ENCODE assay signal across 10 cellular contexts in genomic region chr14:34650786-34651584, GRCh38. TPM values are rescaled to one million over a fixed set of nuclear protein-coding genes. Genes with fewer than 3 reads are reported as not detected.
A peak's percentile ranks its signal among the peaks of the same experiment; 100 is the strongest.
DNase-seq lines count a peak whose midpoint lies in the region; ATAC-seq and TF ChIP-seq lines count a peak whose summit lies in the region.
"Had no signal": no experiment of that assay in that cellular context is flagged by ENCODE, and none has a peak within 500 bp of the region (broad histone marks: within the 10 kb centered on the region; RNA-seq: fewer than 3 reads in every experiment).

No MANE protein-coding gene starts in this region.

- TF ChIP-seq CTCF in GM23338 (conservative IDR thresholded peaks at IDR 0.05; ENCODE audit: low read depth in 2 of 2) (no peak), SK-N-SH (IDR thresholded peaks at IDR 0.05) (no peak)

- CTCF ChIA-PET in SK-N-SH (lab: Yijun Ruan, JAX): interaction anchor here (1.1 kb wide), 2 partner anchors 22 to 72 kb away, joined by 3 to 4 read pairs; no protein-coding TSS in a partner anchor

- no peaks in the 10 kb centered on the region for H4K20me1 ChIP-seq in GM23338 (replicated peaks; ENCODE audit: insufficient read depth)
- no peaks in the 10 kb centered on the region for H4K20me1 ChIP-seq in SK-N-SH (ENCODE audit: insufficient read depth)

- H3K9me2 ChIP-seq in GM23338 (ENCODE audit: insufficient read depth) (no peaks in the 10 kb centered on the region), SK-N-SH (no peaks in the 10 kb centered on the region)

- H3K9ac ChIP-seq in SK-N-SH: peak overlapping the region; percentile 59; the same call in 1 of the 2 replicates
- peak overlapping the region; percentile 67 for H3K9ac ChIP-seq in skeletal muscle satellite cell (ENCODE audit: low read depth, low read length)

- H3K27ac ChIP-seq in GM23338 (ENCODE audit: low read depth): no peak overlapping the region
- H3K27ac ChIP-seq in SK-N-SH (ENCODE audit: low read depth in 2 of 2, low read length in 1 of 2): peak overlapping the region in 1 of 2 experiments; percentile 98; a peak in 2 of 4 replicates
- H3K27ac ChIP-seq: upper lobe of left lung had no signal

- DNase-seq in GM23338 (ENCODE audit: low spot score) (no peak), SK-N-SH (no peak), fibroblast of the conjunctiva (ENCODE audit: low read depth) (peak; percentile 98), NCI-H774 (lab: John Stamatoyannopoulos, UW) (no peak), GM19238 (ENCODE audit: insufficient read length, low spot score) (no peak), G401 (ENCODE audit: low spot score) (no peak)
- DNase-seq: anterior cingulate cortex, small intestine, upper lobe of left lung had no signal

- H3K4me2 ChIP-seq in GM23338: no peak overlapping the region
- H3K4me2 ChIP-seq in SK-N-SH: peak overlapping the region; percentile 47
- H3K4me2 ChIP-seq in skeletal muscle satellite cell (ENCODE audit: low read length): peak overlapping the region; percentile 4

- no peaks in the 10 kb centered on the region for H3K36me3 ChIP-seq in GM23338 (ENCODE audit: insufficient read depth)
- no peaks in the 10 kb centered on the region for H3K36me3 ChIP-seq in SK-N-SH (replicated peaks in 1 of 2; ENCODE audit: control insufficient read depth in 1 of 2, insufficient read depth in 2 of 2, low read length in 1 of 2)
- no peaks in the 10 kb centered on the region for H3K36me3 ChIP-seq in skeletal muscle satellite cell (ENCODE audit: insufficient read depth, low read length)
- H3K36me3 ChIP-seq: upper lobe of left lung had no signal

- no peak overlapping the region for H3K4me3 Mint-ChIP-seq in GM23338

- no peaks in the 10 kb centered on the region for H3F3A ChIP-seq in GM23338 (replicated peaks; ENCODE audit: low read depth)
- H3F3A ChIP-seq in SK-N-SH (replicated peaks; ENCODE audit: insufficient read depth): peaks cover 38% of the 10 kb centered on the region

- H3K4me1 ChIP-seq in GM23338 (ENCODE audit: insufficient read depth): no peaks in the 10 kb centered on the region
- peaks cover 0 to 16% of the 10 kb centered on the region in 2 experiments; a peak in 2 of 4 replicates for H3K4me1 ChIP-seq in SK-N-SH (ENCODE audit: control insufficient read depth in 1 of 2, insufficient read depth in 2 of 2, low read depth in 1 of 2, low read length in 1 of 2)
- H3K4me1 ChIP-seq in skeletal muscle satellite cell (ENCODE audit: control insufficient read depth, insufficient read depth, low read length): peaks cover 24% of the 10 kb centered on the region
- H3K4me1 ChIP-seq: upper lobe of left lung had no signal

- no peaks in the 10 kb centered on the region for H3K36me3 Mint-ChIP-seq in GM23338 (ENCODE audit: low read depth)

- POLR2A ChIA-PET in SK-N-SH (lab: Yijun Ruan, JAX): no interaction called here

- TF ChIP-seq EP300 in SK-N-SH (IDR thresholded peaks at IDR 0.05; ENCODE audit: borderline replicate concordance in 1 of 2, low read depth in 1 of 2, low read length in 1 of 2): peak in 1 of 2 experiments; percentile 83; a peak in 1 of 4 replicates

- H3K79me2 ChIP-seq in GM23338 (replicated peaks; ENCODE audit: insufficient read depth): no peaks in the 10 kb centered on the region
- no peaks in the 10 kb centered on the region for H3K79me2 ChIP-seq in SK-N-SH (ENCODE audit: insufficient read depth)

- no peak overlapping the region for H3K4me3 ChIP-seq in GM23338
- H3K4me3 ChIP-seq in SK-N-SH (ENCODE audit: low read depth in 2 of 2, low read length in 1 of 2): no peak overlapping the region
- no peak overlapping the region for H3K4me3 ChIP-seq in skeletal muscle satellite cell (ENCODE audit: low read length)
- H3K4me3 ChIP-seq: upper lobe of left lung had no signal

- 9% methylated on average over 4 of the region's 4 CpGs for WGBS in SK-N-SH (ENCODE audit: low lambda C conversion rate)

- no peak overlapping the region for H3K27ac Mint-ChIP-seq in GM23338

- no peak for TF ChIP-seq RAD21 in SK-N-SH (IDR thresholded peaks at IDR 0.05; ENCODE audit: low read length)

- H2AFZ ChIP-seq in GM23338: peak overlapping the region; percentile 61; the same call in 1 of the 2 replicates
- H2AFZ ChIP-seq in SK-N-SH (ENCODE audit: low read depth): peak overlapping the region; percentile 31; the same call in 1 of the 2 replicates

- no peaks in the 10 kb centered on the region for H3K4me1 Mint-ChIP-seq in GM23338

- H3K27me3 ChIP-seq in GM23338 (ENCODE audit: insufficient read depth) (no peaks in the 10 kb centered on the region), SK-N-SH (ENCODE audit: insufficient read depth) (no peaks in the 10 kb centered on the region), skeletal muscle satellite cell (ENCODE audit: control insufficient read depth, insufficient read depth, low read length) (no peaks in the 10 kb centered on the region)
- H3K27me3 ChIP-seq: upper lobe of left lung had no signal

- ATAC-seq in GM23338: no peak

- no peaks in the 10 kb centered on the region for H3K9me3 Mint-ChIP-seq in GM23338

- H3K9me3 ChIP-seq in SK-N-SH (no peaks in the 10 kb centered on the region), skeletal muscle satellite cell (replicated peaks; ENCODE audit: low read length) (no peaks in the 10 kb centered on the region)
- H3K9me3 ChIP-seq: upper lobe of left lung had no signal

- in situ Hi-C loops in G401 (cut with HindIII; ENCODE audit: low sequenced_read_pairs): no loop called here

- peaks cover 3% of the 10 kb centered on the region for H3K27me3 Mint-ChIP-seq in GM23338 (ENCODE audit: insufficient read depth, low read depth, poor library complexity)

TF ChIP-seq in GM23338, 12 proteins besides CTCF, POLR2A, EP300 and RAD21 (continues in another document):
- TF ChIP-seq EZH2 (IDR thresholded peaks at IDR 0.05; ENCODE audit: low read depth, unreplicated experiment) (no peak), JUNB (IDR thresholded peaks at IDR 0.05; ENCODE audit: unreplicated experiment) (no peak)

TF ChIP-seq in SK-N-SH, 30 proteins besides CTCF, POLR2A, EP300 and RAD21 (continues in another document):
- no peak; the same call in 1 of the 2 replicates for TF ChIP-seq TAF1 (IDR thresholded peaks at IDR 0.05; ENCODE audit: borderline replicate concordance, low read depth, low read length)
- TF ChIP-seq ELF1 (IDR thresholded peaks at IDR 0.05): peak; percentile 48; the same call in 1 of the 2 replicates
- TF ChIP-seq ZBTB33 (IDR thresholded peaks at IDR 0.05; ENCODE audit: borderline replicate concordance, low read depth): no peak
- 0 out of 2 replicates have a peak, but pooled peaks have one; percentile 32 for TF ChIP-seq MAX (IDR thresholded peaks at IDR 0.05; ENCODE audit: low read depth)
- no peak for TF ChIP-seq EZH2phosphoT487 (IDR thresholded peaks at IDR 0.05; ENCODE audit: borderline replicate concordance, low read depth)
- no peak for TF ChIP-seq GABPA (IDR thresholded peaks at IDR 0.05; ENCODE audit: low read depth)
- TF ChIP-seq RFX5 (IDR thresholded peaks at IDR 0.05; ENCODE audit: low read length): no peak
- peak; percentile 86; the same call in 1 of the 2 replicates for TF ChIP-seq TEAD4 (IDR thresholded peaks at IDR 0.05; ENCODE audit: borderline replicate concordance, insufficient read depth)
- peak; percentile 80 for TF ChIP-seq PBX3 (IDR thresholded peaks at IDR 0.05)
- peak; percentile 79 for TF ChIP-seq TCF12 (IDR thresholded peaks at IDR 0.05)
- peak; percentile 53 for TF ChIP-seq RXRA (IDR thresholded peaks at IDR 0.05; ENCODE audit: borderline replicate concordance, low read depth)
- TF ChIP-seq POLR2AphosphoS5 (IDR thresholded peaks at IDR 0.05; ENCODE audit: low read depth, low read length): peak; percentile 48; the same call in 1 of the 2 replicates
- TF ChIP-seq FOSL2 (IDR thresholded peaks at IDR 0.05; ENCODE audit: borderline replicate concordance, low read depth): peak; percentile 85

RNA-seq across cellular contexts. Expression of gene SNX6, which starts 21.0 kb away (rescaled TPM):
- 110 and 116 TPM in 2 replicates for total RNA-seq in GM23338 (2014; rRNA removed; shearing (Covaris generic))
- 128 and 157 TPM in 2 replicates for polyA plus RNA-seq in GM23338 (2016; fragmentation: Nextera tagmentation; extraction: Ambion mirVana)
- polyA plus RNA-seq in SK-N-SH (2012; rRNA removed): 33.1 and 67.0 TPM in 2 replicates
- 79.5 and 85.6 TPM in 2 replicates for polyA plus RNA-seq in SK-N-SH (2012; cell fraction: cytosol; rRNA removed)
- polyA plus RNA-seq in SK-N-SH (2012; cell fraction: nucleus; rRNA removed): 17.0 and 30.7 TPM in 2 replicates
- total RNA-seq in skeletal muscle satellite cell (2012; rRNA removed): 146 and 170 TPM in 2 replicates
- 81.6 and 113 TPM in 2 replicates for total RNA-seq in G401 (2014; rRNA removed; shearing (Covaris generic))
